Comparison of ENCODE assay signal across 18 cellular contexts in the genomic region with DNA sequence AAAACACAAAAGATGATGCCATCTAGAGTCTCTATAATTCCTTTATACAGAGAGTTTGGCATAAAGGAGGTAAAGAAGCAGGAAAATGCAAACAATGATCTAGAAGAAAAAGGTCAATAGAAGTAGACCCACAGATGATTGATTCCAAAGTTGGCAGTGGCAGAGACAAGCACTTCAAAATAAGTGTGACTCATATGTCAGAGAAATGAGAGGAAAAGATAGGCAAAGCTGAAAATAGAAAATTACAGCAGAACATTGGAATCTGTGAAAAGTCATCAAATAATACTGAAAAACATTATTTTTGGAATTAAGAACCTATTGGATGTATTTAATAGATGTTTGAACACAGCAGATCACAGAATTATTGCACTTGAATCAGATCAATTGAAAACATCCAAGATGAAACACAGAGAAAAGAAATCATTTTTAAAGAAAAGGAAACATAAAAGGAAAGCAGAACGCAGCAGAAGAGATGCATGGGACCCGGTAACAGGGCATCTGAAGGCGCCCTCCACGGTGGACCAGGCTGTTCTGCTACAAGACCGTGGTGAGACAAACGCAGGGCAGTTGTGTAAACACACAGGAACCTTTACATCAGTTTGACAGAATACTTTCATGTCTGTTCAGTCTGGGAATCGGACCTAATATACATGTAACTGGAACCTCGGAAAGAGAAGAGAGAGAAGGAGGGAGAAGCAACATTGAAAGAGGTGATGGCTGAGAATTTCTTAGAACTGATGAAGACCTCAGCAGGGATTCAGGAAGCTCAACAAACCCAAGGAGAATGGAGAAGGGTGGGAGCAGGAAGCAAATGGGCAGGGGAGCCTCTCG.
DNase-seq lines count a peak whose midpoint lies in the region; ATAC-seq and TF ChIP-seq lines count a peak whose summit lies in the region.
"Had no signal": no experiment of that assay in that cellular context is flagged by ENCODE, and none has a peak within 500 bp of the region (broad histone marks: within the 10 kb centered on the region; RNA-seq: fewer than 3 reads in every experiment).

No MANE protein-coding gene starts in this region.

- no peaks in the 10 kb centered on the region for H3K4me1 ChIP-seq in HEK293 (ENCODE audit: control insufficient read depth, insufficient read depth, low read length)
- H3K4me1 ChIP-seq in aorta (ENCODE audit: control insufficient read depth in 1 of 2, insufficient read depth in 2 of 2, low read length in 2 of 2): no peaks in the 10 kb centered on the region
- H3K4me1 ChIP-seq: HAP-1 had no signal

- peak; percentile 17 for DNase-seq in LHCN-M2 (ENCODE audit: low read depth)
- peak; percentile 23 for DNase-seq in fibroblast of the aortic adventitia (ENCODE audit: low read depth)
- peak; percentile 14 to 22 for DNase-seq in aorta
- no peak for DNase-seq in iPS-NIHi11 (ENCODE audit: low spot score)
- DNase-seq in SKM-1 (lab: John Stamatoyannopoulos, UW; ENCODE audit: unreplicated experiment): no peak
- DNase-seq: AML-193; CD4-positive, alpha-beta T cell; DMS153; DMS79 treated with DMSO at 0.1 percent for 48 hours; EL; GM23248; KG1 had no signal

- TF ChIP-seq CTCF in HEK293 (tag by site-specific recombination; IDR thresholded peaks at IDR 0.05) (no peak), fibroblast of the aortic adventitia (IDR thresholded peaks at IDR 0.05; ENCODE audit: insufficient read depth, low read length) (no peak)

- no peak for ATAC-seq in aorta (ENCODE audit: low FRiP score)
- ATAC-seq in GM19023 (IDR thresholded peaks at IDR 0.05; ENCODE audit: unreplicated experiment): no peak
- ATAC-seq: GM12878 had no signal

- H3K27ac ChIP-seq in HEK293 (ENCODE audit: extremely low read depth, low read depth, low read length) (no peak overlapping the region), aorta (ENCODE audit: low read depth in 1 of 2, low read length in 2 of 2) (no peak overlapping the region)
- H3K27ac ChIP-seq: C4-2B, GM23248, HL-60 had no signal

- POLR2A ChIA-PET in HEK293 (lab: Yijun Ruan, JAX): no interaction called here

- intact Hi-C loops in aorta (cut with DNase I): no loop called here

- H3K4me3 ChIP-seq in HEK293 (ENCODE audit: low read depth, low read length) (no peak overlapping the region), fibroblast of the aortic adventitia (ENCODE audit: low read depth, low read length) (no peak overlapping the region), aorta (ENCODE audit: low read length in 2 of 2) (no peak overlapping the region)
- H3K4me3 ChIP-seq: GM12878, GM23248, HAP-1 had no signal

- H3K27me3 ChIP-seq in aorta (ENCODE audit: control insufficient read depth in 1 of 2, insufficient read depth in 2 of 2, low read length in 1 of 2): no peaks in the 10 kb centered on the region

- H3K36me3 ChIP-seq in HEK293 (ENCODE audit: control insufficient read depth in 2 of 2, insufficient read depth in 1 of 2, low read length in 2 of 2) (no peaks in the 10 kb centered on the region), aorta (ENCODE audit: control insufficient read depth in 1 of 2, insufficient read depth in 2 of 2, low read length in 1 of 2) (no peaks in the 10 kb centered on the region)
- H3K36me3 ChIP-seq: HAP-1 had no signal

- 85 to 94% methylated on average over 9 of the region's 9 CpGs for WGBS in aorta, 2 donors

- H3K9me3 ChIP-seq in HEK293 (ENCODE audit: control insufficient read depth, insufficient read depth, low read depth, low read length): no peaks in the 10 kb centered on the region; the same call in 1 of the 2 replicates
- H3K9me3 ChIP-seq in aorta (ENCODE audit: control insufficient read depth, low read length): no peaks in the 10 kb centered on the region

- CTCF ChIA-PET in HEK293 (lab: Yijun Ruan, JAX): no interaction called here

TF ChIP-seq in HEK293, 187 proteins besides CTCF, POLR2A, EP300 and RAD21:
- TF ChIP-seq, protein P1, sequence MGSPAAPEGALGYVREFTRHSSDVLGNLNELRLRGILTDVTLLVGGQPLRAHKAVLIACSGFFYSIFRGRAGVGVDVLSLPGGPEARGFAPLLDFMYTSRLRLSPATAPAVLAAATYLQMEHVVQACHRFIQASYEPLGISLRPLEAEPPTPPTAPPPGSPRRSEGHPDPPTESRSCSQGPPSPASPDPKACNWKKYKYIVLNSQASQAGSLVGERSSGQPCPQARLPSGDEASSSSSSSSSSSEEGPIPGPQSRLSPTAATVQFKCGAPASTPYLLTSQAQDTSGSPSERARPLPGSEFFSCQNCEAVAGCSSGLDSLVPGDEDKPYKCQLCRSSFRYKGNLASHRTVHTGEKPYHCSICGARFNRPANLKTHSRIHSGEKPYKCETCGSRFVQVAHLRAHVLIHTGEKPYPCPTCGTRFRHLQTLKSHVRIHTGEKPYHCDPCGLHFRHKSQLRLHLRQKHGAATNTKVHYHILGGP (tag by site-specific recombination; IDR thresholded peaks at IDR 0.05): no peak
- TF ChIP-seq, protein P2, sequence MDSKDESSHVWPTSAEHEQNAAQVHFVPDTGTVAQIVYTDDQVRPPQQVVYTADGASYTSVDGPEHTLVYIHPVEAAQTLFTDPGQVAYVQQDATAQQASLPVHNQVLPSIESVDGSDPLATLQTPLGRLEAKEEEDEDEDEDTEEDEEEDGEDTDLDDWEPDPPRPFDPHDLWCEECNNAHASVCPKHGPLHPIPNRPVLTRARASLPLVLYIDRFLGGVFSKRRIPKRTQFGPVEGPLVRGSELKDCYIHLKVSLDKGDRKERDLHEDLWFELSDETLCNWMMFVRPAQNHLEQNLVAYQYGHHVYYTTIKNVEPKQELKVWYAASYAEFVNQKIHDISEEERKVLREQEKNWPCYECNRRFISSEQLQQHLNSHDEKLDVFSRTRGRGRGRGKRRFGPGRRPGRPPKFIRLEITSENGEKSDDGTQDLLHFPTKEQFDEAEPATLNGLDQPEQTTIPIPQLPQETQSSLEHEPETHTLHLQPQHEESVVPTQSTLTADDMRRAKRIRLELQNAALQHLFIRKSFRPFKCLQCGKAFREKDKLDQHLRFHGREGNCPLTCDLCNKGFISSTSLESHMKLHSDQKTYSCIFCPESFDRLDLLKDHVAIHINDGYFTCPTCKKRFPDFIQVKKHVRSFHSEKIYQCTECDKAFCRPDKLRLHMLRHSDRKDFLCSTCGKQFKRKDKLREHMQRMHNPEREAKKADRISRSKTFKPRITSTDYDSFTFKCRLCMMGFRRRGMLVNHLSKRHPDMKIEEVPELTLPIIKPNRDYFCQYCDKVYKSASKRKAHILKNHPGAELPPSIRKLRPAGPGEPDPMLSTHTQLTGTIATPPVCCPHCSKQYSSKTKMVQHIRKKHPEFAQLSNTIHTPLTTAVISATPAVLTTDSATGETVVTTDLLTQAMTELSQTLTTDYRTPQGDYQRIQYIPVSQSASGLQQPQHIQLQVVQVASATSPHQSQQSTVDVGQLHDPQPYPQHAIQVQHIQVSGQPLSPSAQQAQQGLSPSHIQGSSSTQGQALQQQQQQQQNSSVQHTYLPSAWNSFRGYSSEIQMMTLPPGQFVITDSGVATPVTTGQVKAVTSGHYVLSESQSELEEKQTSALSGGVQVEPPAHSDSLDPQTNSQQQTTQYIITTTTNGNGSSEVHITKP (tag by site-specific recombination; IDR thresholded peaks at IDR 0.05): no peak
- TF ChIP-seq GLIS1 (tag by site-specific recombination; IDR thresholded peaks at IDR 0.05) (no peak), ZNF48 (tag by site-specific recombination; IDR thresholded peaks at IDR 0.05) (no peak), TRIM28 (IDR thresholded peaks at IDR 0.05; ENCODE audit: borderline replicate concordance, low read length) (peak; percentile 94; the same call in 1 of the 2 replicates), ZXDB (tag by site-specific recombination; IDR thresholded peaks at IDR 0.05) (no peak), SETDB1 (IDR thresholded peaks at IDR 0.05; ENCODE audit: insufficient read length, low read length) (peak; percentile 97), ZNF791 (tag by site-specific recombination; IDR thresholded peaks at IDR 0.05) (no peak), ZNF521 (tag by site-specific recombination; IDR thresholded peaks at IDR 0.05) (no peak)

Comparison
In these comparisons a context has a peak if more than half of its experiments do, and no peak if none do; other contexts are left out.
1. DNase-seq: peak in LHCN-M2 (single experiment), fibroblast of the aortic adventitia (single experiment) and aorta (2 of 2); none in iPS-NIHi11 (single experiment) and SKM-1 (single experiment).